Comparison of ENCODE assay signal across 20 cellular contexts in genomic region chr12:104059963-104060362, GRCh38.
"Had no signal": no experiment of that assay in that cellular context is flagged by ENCODE, and none has a peak within 500 bp of the region (broad histone marks: within the 10 kb centered on the region; RNA-seq: fewer than 3 reads in every experiment).

No MANE protein-coding gene starts in this region.

- ATAC-seq: esophagus mucosa; heart left ventricle; left colon; left ventricle myocardium superior; sciatic nerve; stimulated activated memory B cell treated with anti-CD40 and anti-IgM and Interleukin-4, amounts not matched to agents 10 μg/mL and 1 μg/mL and 100 μg/mL, for 72 hours had no signal

- H3K27ac Mint-ChIP-seq: stimulated activated memory B cell treated with anti-CD40 and anti-IgM and Interleukin-4, amounts not matched to agents 10 μg/mL and 1 μg/mL and 100 μg/mL, for 72 hours; stimulated activated naive CD8-positive, alpha-beta T cell treated with anti-CD3 and anti-CD28 coated beads, Interleukin-15, Interleukin-2, amounts not matched to agents 100 ng/mL and 50 ng/mL, for 24 hours had no signal

- H3K36me3 Mint-ChIP-seq: stimulated activated memory B cell treated with anti-CD40 and anti-IgM and Interleukin-4, amounts not matched to agents 10 μg/mL and 1 μg/mL and 100 μg/mL, for 72 hours had no signal

- H3K4me3 Mint-ChIP-seq: nephron; stimulated activated memory B cell treated with anti-CD40 and anti-IgM and Interleukin-4, amounts not matched to agents 10 μg/mL and 1 μg/mL and 100 μg/mL, for 72 hours; stimulated activated naive CD8-positive, alpha-beta T cell treated with anti-CD3 and anti-CD28 coated beads, Interleukin-15, Interleukin-2, amounts not matched to agents 100 ng/mL and 50 ng/mL, for 24 hours had no signal

- DNase-seq: effector memory CD4-positive, alpha-beta T cell; heart left ventricle; hippocampal formation; left colon; left ventricle myocardium superior; mesenchymal stem cell; midbrain; posterior cingulate gyrus; spleen; stimulated activated CD4-positive, alpha-beta T cell treated with anti-CD3 and anti-CD28 coated beads, Interleukin-15, amount 100 ng/mL, for 24 hours; stimulated activated CD4-positive, alpha-beta T cell treated with anti-CD3 and anti-CD28 coated beads, Interleukin-1b, Interleukin-23, amount 100 ng/mL, for 48 hours; stimulated activated CD4-positive, alpha-beta T cell treated with anti-CD3 and anti-CD28 coated beads, Interleukin-4, amount 100 ng/mL, for 24 hours; tibial artery; upper lobe of left lung; uterus had no signal
